In genomic region chr2:151651274-151651673, GRCh38 we compare ENCODE assay signal across 26 cellular contexts.
"Had no signal": no experiment of that assay in that cellular context is flagged by ENCODE, and none has a peak within 500 bp of the region (broad histone marks: within the 10 kb centered on the region; RNA-seq: fewer than 3 reads in every experiment).

No MANE protein-coding gene starts in this region.

- H3K4me2 ChIP-seq: PC-9 had no signal

- H3K36me3 ChIP-seq: adrenal gland had no signal

- DNase-seq: activated B cell treated with CpG ODN at 0.5 μM for 24 hours; activated CD4-positive, alpha-beta memory T cell treated with anti-CD3 and anti-CD28 coated beads for 36 hours; activated CD4-positive, alpha-beta T cell treated with anti-CD3 and anti-CD28 coated beads for 4 hours; activated CD4-positive, alpha-beta T cell treated with anti-CD3 and anti-CD28 coated beads, Interleukin-2, amount 50 U/mL, for 1 hour; activated CD4-positive, CD25-positive, alpha-beta regulatory T cell treated with anti-CD3 and anti-CD28 coated beads, Interleukin-2, amount 50 U/mL, for 72 hours; activated CD8-positive, alpha-beta memory T cell treated with anti-CD3 and anti-CD28 coated beads, Interleukin-2, amount 50 U/mL, for 4 hours; activated gamma-delta T cell treated with Interleukin-2 at 50 U/mL for 16 hours; activated naive CD4-positive, alpha-beta T cell treated with anti-CD3 and anti-CD28 coated beads for 36 hours; activated T-cell treated with anti-CD3 and anti-CD28 coated beads for 4 hours; activated T-cell treated with anti-CD3 and anti-CD28 coated beads, Interleukin-2, amount 50 U/mL, for 4 hours; adrenal gland; body of pancreas; caudate nucleus; NCI-H1092 treated with DMSO at 0.1 percent for 48 hours; NCI-H1417; NCI-H146; NCI-H187; NCI-H2081 treated with DMSO at 0.1 percent for 48 hours; NCI-H345; NCI-H524 treated with DMSO at 0.1 percent for 48 hours; PC-9; SW 1271; T-helper 1 cell; T-helper 2 cell; T-helper 9 cell had no signal

- H3K4me1 ChIP-seq: adrenal gland, body of pancreas had no signal

- H3K27ac ChIP-seq: adrenal gland, body of pancreas, PC-9, RWPE1 had no signal

- H2AFZ ChIP-seq: PC-9 had no signal

- H3K9me3 ChIP-seq: adrenal gland had no signal

- H3K4me3 ChIP-seq: adrenal gland, body of pancreas, PC-9 had no signal

- H3K27me3 ChIP-seq: adrenal gland, body of pancreas had no signal
